9 cellular contexts compared by ENCODE assay signal in the genomic region with DNA sequence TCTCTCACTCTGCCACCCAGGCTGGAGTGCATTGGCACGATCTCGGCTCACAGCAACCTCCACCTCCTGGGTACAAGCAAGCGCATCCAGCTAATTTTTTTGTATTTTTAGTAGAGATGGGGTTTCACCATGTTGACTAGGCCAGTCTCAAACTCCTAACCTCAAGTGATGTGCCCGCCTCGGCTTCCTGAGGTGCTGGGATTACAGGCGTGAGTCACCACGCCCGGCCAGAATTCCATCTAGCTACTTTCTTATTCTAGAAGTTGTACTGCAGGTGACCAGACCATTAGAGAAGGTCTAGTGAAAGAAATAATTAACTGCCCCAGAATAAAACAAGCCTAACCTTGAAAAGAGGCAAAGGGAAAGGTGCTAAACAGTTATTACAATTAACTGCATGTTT. TPM values are rescaled to one million over a fixed set of nuclear protein-coding genes. Genes with fewer than 3 reads are reported as not detected.
DNase-seq lines count a peak whose midpoint lies in the region; ATAC-seq and TF ChIP-seq lines count a peak whose summit lies in the region.
"Had no signal": no experiment of that assay in that cellular context is flagged by ENCODE, and none has a peak within 500 bp of the region (broad histone marks: within the 10 kb centered on the region; RNA-seq: fewer than 3 reads in every experiment).

No MANE protein-coding gene starts in this region.

- TF ChIP-seq CTCF in BE2C (IDR thresholded peaks at IDR 0.05; ENCODE audit: low read depth, low read length) (no peak), HCT116 (IDR thresholded peaks at IDR 0.05 in 2 of 3, conservative IDR thresholded peaks at IDR 0.05 in 1 of 3; ENCODE audit: borderline replicate concordance in 1 of 3, insufficient read depth in 1 of 3, low read depth in 2 of 3, low read length in 2 of 3) (no peak), lower lobe of right lung (IDR thresholded peaks at IDR 0.05) (no peak)

- H3K4me2 ChIP-seq in HCT116 (ENCODE audit: low read length), result peak overlapping the region; percentile 83

- no TSS peak for BruUV-seq in HCT116 (replicated peaks; lab: Mats Ljungman, UMichigan)

- peaks cover 70% of the 10 kb centered on the region for H3K79me2 ChIP-seq in HCT116 (ENCODE audit: insufficient read depth, low read length)

- ATAC-seq in HCT116, result no peak
- no peak for ATAC-seq in lower lobe of right lung
- no peak for ATAC-seq in HG03097 (IDR thresholded peaks at IDR 0.05; ENCODE audit: low FRiP score, unreplicated experiment)

- H3K36me3 Mint-ChIP-seq in activated naive CD4-positive, alpha-beta T cell treated with anti-CD3 and anti-CD28 coated beads, Interleukin-2, amount 10 ng/mL, durations not matched to agents 7 days and 5 days, result peaks cover 10% of the 10 kb centered on the region

- H3K9ac ChIP-seq in HCT116 (ENCODE audit: low read length), result peak overlapping the region; percentile 16; the same call in 1 of the 2 replicates

- H3K4me1 ChIP-seq in BE2C (no peaks in the 10 kb centered on the region), HCT116 (ENCODE audit: control insufficient read depth in 1 of 2, insufficient read depth in 2 of 2, low read length in 2 of 2) (peaks cover 22 to 35% of the 10 kb centered on the region in 2 experiments), lower lobe of right lung (peaks cover 24% of the 10 kb centered on the region)

- H3K9me2 ChIP-seq in HCT116 (ENCODE audit: insufficient read depth), result no peaks in the 10 kb centered on the region

- H4K20me1 ChIP-seq in HCT116 (ENCODE audit: insufficient read depth), result peaks cover 9% of the 10 kb centered on the region; the same call in 1 of the 2 replicates

- RAD21 ChIA-PET in HCT116 (lab: Charles Lee; ENCODE audit: low non-redundant PET in 1 of 2, low total read pairs in 2 of 2, uncharacterized antibody in 2 of 2, unreplicated experiment in 2 of 2), result no interaction called here

- no peaks in the 10 kb centered on the region for H3K9me3 Mint-ChIP-seq in activated naive CD4-positive, alpha-beta T cell treated with anti-CD3 and anti-CD28 coated beads, Interleukin-2, amount 10 ng/mL, durations not matched to agents 7 days and 5 days

- no peak for TF ChIP-seq POLR2A in HCT116 (IDR thresholded peaks at IDR 0.05; ENCODE audit: borderline replicate concordance, extremely low read depth, insufficient read depth, insufficient read length)

- POLR2A ChIA-PET in HCT116 (lab: Charles Lee), result interaction anchor here (0.7 kb wide), 1 partner anchor 19 kb away, joined by 4 read pairs; no protein-coding TSS in a partner anchor

- CTCF ChIA-PET in HCT116 (lab: Charles Lee), result no interaction called here
- CTCF ChIA-PET in activated naive CD4-positive, alpha-beta T cell treated with anti-CD3 and anti-CD28 coated beads, Interleukin-2, amount 10 ng/mL, durations not matched to agents 7 days and 5 days (lab: Charles Lee), result interaction anchor here (1.0 to 1.8 kb wide), 2 partner anchors 10 to 86 kb away, joined by 3 to 9 read pairs; partner anchors contain the start of gene RPS3A

- H3K4me1 Mint-ChIP-seq in activated naive CD4-positive, alpha-beta T cell treated with anti-CD3 and anti-CD28 coated beads, Interleukin-2, amount 10 ng/mL, durations not matched to agents 7 days and 5 days, result peaks cover 32% of the 10 kb centered on the region

- peak overlapping the region; percentile 7 for H3K27ac Mint-ChIP-seq in activated naive CD4-positive, alpha-beta T cell treated with anti-CD3 and anti-CD28 coated beads, Interleukin-2, amount 10 ng/mL, durations not matched to agents 7 days and 5 days

- H3K4me3 ChIP-seq in BE2C (ENCODE audit: low read depth, low read length) (peak overlapping the region; percentile 15), HCT116 (replicated peaks in 1 of 2; ENCODE audit: low read depth in 1 of 2, low read length in 2 of 2) (peak overlapping the region; percentile 80 to 85; a peak in 3 of 4 replicates), lower lobe of right lung (peak overlapping the region; percentile 99)

- no peak overlapping the region for H2AFZ ChIP-seq in HCT116 (ENCODE audit: low read depth, low read length, poor library complexity, severe bottlenecking)

- no peaks in the 10 kb centered on the region for H3K27me3 Mint-ChIP-seq in activated naive CD4-positive, alpha-beta T cell treated with anti-CD3 and anti-CD28 coated beads, Interleukin-2, amount 10 ng/mL, durations not matched to agents 7 days and 5 days

- H3K4me3 Mint-ChIP-seq in activated naive CD4-positive, alpha-beta T cell treated with anti-CD3 and anti-CD28 coated beads, Interleukin-2, amount 10 ng/mL, durations not matched to agents 7 days and 5 days, result peak overlapping the region; percentile 100

- no peaks in the 10 kb centered on the region for H3K36me3 ChIP-seq in BE2C
- peaks cover 0 to 15% of the 10 kb centered on the region in 2 experiments; a peak in 2 of 4 replicates for H3K36me3 ChIP-seq in HCT116 (ENCODE audit: control insufficient read depth in 1 of 2, insufficient read depth in 2 of 2, low read length in 2 of 2)
- no peaks in the 10 kb centered on the region for H3K36me3 ChIP-seq in lower lobe of right lung

- intact Hi-C loops in HCT116 (cut with micrococcal nuclease), result no loop called here
- intact Hi-C loops in lower lobe of right lung (cut with DNase I), result no loop called here

- H3K27me3 ChIP-seq in BE2C, result no peaks in the 10 kb centered on the region
- H3K27me3 ChIP-seq in HCT116 (ENCODE audit: insufficient read depth, low read length), result no peaks in the 10 kb centered on the region
- no peaks in the 10 kb centered on the region for H3K27me3 ChIP-seq in lower lobe of right lung (ENCODE audit: low read depth)
- H3K27me3 ChIP-seq: esophagus squamous epithelium had no signal

- H3K27ac ChIP-seq in HCT116 (ENCODE audit: low read depth, low read length) (peak overlapping the region; percentile 18; the same call in 1 of the 2 replicates), lower lobe of right lung (no peak overlapping the region)

- H3K9me3 ChIP-seq in BE2C (no peaks in the 10 kb centered on the region), HCT116 (ENCODE audit: control insufficient read depth in 1 of 2, insufficient read depth in 1 of 2, low read depth in 1 of 2, low read length in 2 of 2) (no peaks in the 10 kb centered on the region), lower lobe of right lung (no peaks in the 10 kb centered on the region)
- H3K9me3 ChIP-seq: esophagus squamous epithelium had no signal

- DNase-seq in BE2C (no peak), HCT116 (ENCODE audit: low read depth, low spot score) (peak; percentile 7), lower lobe of right lung (no peak), NCI-H1092 (lab: John Stamatoyannopoulos, UW) (no peak), NCI-H128 (lab: John Stamatoyannopoulos, UW; ENCODE audit: unreplicated experiment) (no peak), GDM1 (lab: John Stamatoyannopoulos, UW) (no peak)
- no peak for DNase-seq in activated naive CD4-positive, alpha-beta T cell treated with anti-CD3 and anti-CD28 coated beads, Interleukin-2, amount 10 ng/mL, durations not matched to agents 7 days and 5 days
- DNase-seq: esophagus squamous epithelium had no signal

- no peak for TF ChIP-seq RAD21 in HCT116 (IDR thresholded peaks at IDR 0.05; ENCODE audit: low read depth)

TF ChIP-seq in HCT116, 20 proteins besides CTCF, POLR2A, EP300 and RAD21 (continues in another document):
- TF ChIP-seq SIN3A (IDR thresholded peaks at IDR 0.05; ENCODE audit: low read depth) (no peak), ZFX (IDR thresholded peaks at IDR 0.05) (no peak), CBX3 (IDR thresholded peaks at IDR 0.05; ENCODE audit: low read depth) (no peak), POLR2AphosphoS5 (IDR thresholded peaks at IDR 0.05; ENCODE audit: low read depth, low read length) (no peak), SP1 (IDR thresholded peaks at IDR 0.05; ENCODE audit: low read depth) (no peak), EZH2 (IDR thresholded peaks at IDR 0.05) (no peak), ZNF274 (IDR thresholded peaks at IDR 0.05; ENCODE audit: low read depth, low read length) (no peak), REST (IDR thresholded peaks at IDR 0.05; ENCODE audit: low read depth) (no peak), YY1 (IDR thresholded peaks at IDR 0.05; ENCODE audit: extremely low read depth, insufficient replicate concordance, low read depth, low read length) (no peak), SRF (IDR thresholded peaks at IDR 0.05; ENCODE audit: low read depth) (no peak), TCF7L2 (IDR thresholded peaks at IDR 0.05; ENCODE audit: borderline replicate concordance, extremely low read depth, insufficient read depth, insufficient read length) (no peak), FOSL1 (IDR thresholded peaks at IDR 0.05; ENCODE audit: low read depth) (no peak), CEBPB (IDR thresholded peaks at IDR 0.05; ENCODE audit: low read depth) (no peak), MAX (IDR thresholded peaks at IDR 0.05) (no peak)

RNA-seq across cellular contexts. Expression of gene LRBA, which starts 2.2 kb away (rescaled TPM):
- polyA plus RNA-seq in BE2C (2012; ENCODE audit: insufficient read depth, insufficient read length, low read depth), result 133 TPM
- total RNA-seq in HCT116 (2021; ENCODE audit: unreplicated experiment) (79.8 TPM), lower lobe of right lung (46.2 TPM)
- 40.1 and 40.9 TPM in 2 replicates for polyA plus RNA-seq in HCT116 (2012)

Comparison
In these comparisons a context has a peak if more than half of its experiments do, and no peak if none do; other contexts are left out.
1. H3K4me3 ChIP-seq: peak in every context shown above with its lines; median percentile 99 in lower lobe of right lung; 82 in HCT116; 15 in BE2C.